In genomic region chr12:56278905-56279304, GRCh38 we compare ENCODE assay signal across 24 cellular contexts. TPM values are rescaled to one million over a fixed set of nuclear protein-coding genes. Genes with fewer than 3 reads are reported as not detected.
"Had no signal": no experiment of that assay in that cellular context is flagged by ENCODE, and none has a peak within 500 bp of the region (broad histone marks: within the 10 kb centered on the region; RNA-seq: fewer than 3 reads in every experiment).

No MANE protein-coding gene starts in this region.

- H3K4me3 ChIP-seq: K562 had no signal

- H3K27me3 Mint-ChIP-seq: IgD-negative memory B cell had no signal

- H3K27ac ChIP-seq: HL-60, KMS-11, RWPE1 had no signal

- DNase-seq: Kasumi-1, MM.1S, NCI-H1092 treated with DMSO at 0.1 percent for 48 hours, NCI-H1417, NCI-H1436 treated with DMSO at 0.1 percent for 48 hours, NCI-H1694, NCI-H187 treated with DMSO at 0.1 percent for 48 hours, NCI-H2029 treated with DMSO at 0.1 percent for 48 hours, NCI-H2171 treated with DMSO at 0.1 percent for 48 hours, NCI-H345, NCI-H446 treated with DMSO at 0.1 percent for 48 hours, NCI-H510A treated with DMSO at 0.1 percent for 48 hours, NCI-H526, PC-3, SHP77, SK-N-SH had no signal

- H3K4me3 Mint-ChIP-seq: IgD-negative memory B cell had no signal

- H3K9me3 ChIP-seq: SK-N-SH had no signal

- ATAC-seq: K562, Panc1, PC-3 had no signal

- H3K9me3 Mint-ChIP-seq: IgD-negative memory B cell had no signal

RNA-seq across cellular contexts. Expression of gene SLC39A5, which starts 49.1 kb away (rescaled TPM):
- total RNA-seq: K562, M059J, SK-MEL-5 had no signal
